8 cellular contexts compared by ENCODE assay signal in the genomic region with DNA sequence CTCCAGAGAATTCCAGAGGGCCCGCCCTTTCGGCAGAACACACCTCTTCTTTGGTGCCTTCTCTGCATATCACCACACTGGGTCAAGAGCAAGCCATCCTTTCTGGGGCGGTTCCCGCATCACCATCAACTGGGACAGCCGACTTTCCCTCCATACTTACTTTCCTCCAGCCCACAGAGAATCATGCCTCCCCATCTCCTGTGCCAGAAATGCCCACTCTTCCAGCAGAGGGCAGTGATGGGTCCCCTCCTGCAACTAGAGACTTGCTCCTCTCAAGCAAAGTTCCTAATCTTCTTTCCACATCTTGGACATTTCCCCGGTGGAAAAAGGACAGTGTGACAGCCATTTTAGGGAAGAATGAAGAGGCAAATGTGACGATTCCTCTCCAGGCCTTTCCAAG.
DNase-seq lines count a peak whose midpoint lies in the region; ATAC-seq and TF ChIP-seq lines count a peak whose summit lies in the region.

No MANE protein-coding gene starts in this region.

- ATAC-seq in GM23338 (peak; percentile 95), RWPE2 (ENCODE audit: low read depth) (0 out of 3 replicates have a peak, but pooled peaks have one; percentile 26), GM18907 (IDR thresholded peaks at IDR 0.05; ENCODE audit: unreplicated experiment) (no peak)

- H3K36me3 Mint-ChIP-seq in CD4-positive, alpha-beta memory T cell: no peaks in the 10 kb centered on the region
- no peaks in the 10 kb centered on the region for H3K36me3 Mint-ChIP-seq in GM23338 (ENCODE audit: low read depth)

- in situ Hi-C loops in T47D (cut with HindIII; ENCODE audit: low pct_unique_long_range_greater_than_20kb, low sequenced_read_pairs): no loop called here

- DNase-seq in CD4-positive, alpha-beta memory T cell: peak in 4 of 5 donors; percentile 16 to 22 (median 20)
- peak; percentile 77 for DNase-seq in GM23338 (ENCODE audit: low spot score)
- no peak for DNase-seq in RWPE2 (ENCODE audit: low spot score)
- DNase-seq in T47D (ENCODE audit: low read depth in 1 of 2, low spot score in 1 of 2): peak; percentile 69 to 81
- DNase-seq in kidney glomerular epithelial cell (lab: John Stamatoyannopoulos, UW): peak; percentile 6
- peak; percentile 68 for DNase-seq in stimulated activated CD8-positive, alpha-beta memory T cell treated with anti-CD3 and anti-CD28 coated beads, Interleukin-4, amount 100 ng/mL, for 48 hours
- DNase-seq in DMS79 treated with DMSO at 0.1 percent for 48 hours (lab: John Stamatoyannopoulos, UW): no peak

- H3K9me2 ChIP-seq in GM23338 (ENCODE audit: insufficient read depth): peaks cover 7% of the 10 kb centered on the region; the same call in 1 of the 2 replicates

- no peaks in the 10 kb centered on the region for H4K20me1 ChIP-seq in GM23338 (replicated peaks; ENCODE audit: insufficient read depth)

- intact Hi-C loops in CD4-positive, alpha-beta memory T cell (cut with micrococcal nuclease): no loop called here

- POLR2A ChIA-PET in CD4-positive, alpha-beta memory T cell (lab: Charles Lee; ENCODE audit: partially characterized antibody): no interaction called here

- H3K79me2 ChIP-seq in GM23338 (replicated peaks; ENCODE audit: insufficient read depth): no peaks in the 10 kb centered on the region

- H3K4me1 Mint-ChIP-seq in CD4-positive, alpha-beta memory T cell: no peaks in the 10 kb centered on the region
- H3K4me1 Mint-ChIP-seq in GM23338: no peaks in the 10 kb centered on the region; the same call in 2 of the 3 replicates

- no peak overlapping the region for H3K27ac Mint-ChIP-seq in CD4-positive, alpha-beta memory T cell
- H3K27ac Mint-ChIP-seq in GM23338: no peak overlapping the region

- no peak overlapping the region for H3K4me2 ChIP-seq in GM23338

- peaks cover 0 to 1% (median 0%) of the 10 kb centered on the region in 8 donors for H3K9me3 Mint-ChIP-seq in CD4-positive, alpha-beta memory T cell
- no peaks in the 10 kb centered on the region for H3K9me3 Mint-ChIP-seq in GM23338

- no peak overlapping the region for H3K27ac ChIP-seq in CD4-positive, alpha-beta memory T cell (ENCODE audit: low read depth, low read length)
- H3K27ac ChIP-seq in GM23338 (ENCODE audit: low read depth) (no peak overlapping the region), RWPE2 (ENCODE audit: poor library complexity, severe bottlenecking) (no peak overlapping the region)

- H3K4me3 ChIP-seq in CD4-positive, alpha-beta memory T cell (ENCODE audit: low read length in 2 of 2): no peak overlapping the region
- H3K4me3 ChIP-seq in GM23338 (no peak overlapping the region), RWPE2 (ENCODE audit: severe bottlenecking) (no peak overlapping the region)

- no peaks in the 10 kb centered on the region for H3K9me3 ChIP-seq in CD4-positive, alpha-beta memory T cell (ENCODE audit: control insufficient read depth in 1 of 2, low read length in 2 of 2)
- no peaks in the 10 kb centered on the region for H3K9me3 ChIP-seq in RWPE2 (ENCODE audit: severe bottlenecking)

- no peak overlapping the region for H3K4me3 Mint-ChIP-seq in CD4-positive, alpha-beta memory T cell
- H3K4me3 Mint-ChIP-seq in GM23338: no peak overlapping the region

- peaks cover 28 to 37% of the 10 kb centered on the region in 2 donors for H3K27me3 Mint-ChIP-seq in CD4-positive, alpha-beta memory T cell
- H3K27me3 Mint-ChIP-seq in GM23338 (ENCODE audit: insufficient read depth, low read depth, poor library complexity): peaks cover 1% of the 10 kb centered on the region

- H3K4me1 ChIP-seq in CD4-positive, alpha-beta memory T cell (ENCODE audit: insufficient read depth, low read length): no peaks in the 10 kb centered on the region
- H3K4me1 ChIP-seq in GM23338 (ENCODE audit: insufficient read depth) (no peaks in the 10 kb centered on the region), RWPE2 (ENCODE audit: insufficient read depth, poor library complexity, severe bottlenecking) (peaks cover 7% of the 10 kb centered on the region)

- H3K27me3 ChIP-seq in CD4-positive, alpha-beta memory T cell (ENCODE audit: insufficient read depth, low read length): peaks cover 4% of the 10 kb centered on the region
- H3K27me3 ChIP-seq in GM23338 (ENCODE audit: insufficient read depth) (no peaks in the 10 kb centered on the region), RWPE2 (ENCODE audit: insufficient read depth, poor library complexity, severe bottlenecking) (no peaks in the 10 kb centered on the region)

- no peaks in the 10 kb centered on the region for H3F3A ChIP-seq in GM23338 (replicated peaks; ENCODE audit: low read depth)

- peak; percentile 74 to 91 for TF ChIP-seq CTCF in GM23338 (conservative IDR thresholded peaks at IDR 0.05; ENCODE audit: low read depth in 2 of 2)
- peak; percentile 57 for TF ChIP-seq CTCF in RWPE2 (IDR thresholded peaks at IDR 0.05; ENCODE audit: poor library complexity, severe bottlenecking)

- H2AFZ ChIP-seq in GM23338: no peak overlapping the region; the same call in 1 of the 2 replicates

- no peaks in the 10 kb centered on the region for H3K36me3 ChIP-seq in CD4-positive, alpha-beta memory T cell (ENCODE audit: insufficient read depth, low read length)
- H3K36me3 ChIP-seq in GM23338 (ENCODE audit: insufficient read depth): no peaks in the 10 kb centered on the region
- H3K36me3 ChIP-seq in RWPE2 (ENCODE audit: low read depth): no peaks in the 10 kb centered on the region

- CTCF ChIA-PET in CD4-positive, alpha-beta memory T cell (lab: Charles Lee; ENCODE audit: partially characterized antibody): interaction anchor here (1.0 to 5.4 kb wide), 2 partner anchors 196 to 199 kb away, joined by 3 to 40 read pairs; no protein-coding TSS in a partner anchor

TF ChIP-seq in GM23338, 12 proteins besides CTCF, POLR2A, EP300 and RAD21 (continues in another document):
- TF ChIP-seq EZH2 (IDR thresholded peaks at IDR 0.05; ENCODE audit: low read depth, unreplicated experiment): no peak
- TF ChIP-seq, protein P1, sequence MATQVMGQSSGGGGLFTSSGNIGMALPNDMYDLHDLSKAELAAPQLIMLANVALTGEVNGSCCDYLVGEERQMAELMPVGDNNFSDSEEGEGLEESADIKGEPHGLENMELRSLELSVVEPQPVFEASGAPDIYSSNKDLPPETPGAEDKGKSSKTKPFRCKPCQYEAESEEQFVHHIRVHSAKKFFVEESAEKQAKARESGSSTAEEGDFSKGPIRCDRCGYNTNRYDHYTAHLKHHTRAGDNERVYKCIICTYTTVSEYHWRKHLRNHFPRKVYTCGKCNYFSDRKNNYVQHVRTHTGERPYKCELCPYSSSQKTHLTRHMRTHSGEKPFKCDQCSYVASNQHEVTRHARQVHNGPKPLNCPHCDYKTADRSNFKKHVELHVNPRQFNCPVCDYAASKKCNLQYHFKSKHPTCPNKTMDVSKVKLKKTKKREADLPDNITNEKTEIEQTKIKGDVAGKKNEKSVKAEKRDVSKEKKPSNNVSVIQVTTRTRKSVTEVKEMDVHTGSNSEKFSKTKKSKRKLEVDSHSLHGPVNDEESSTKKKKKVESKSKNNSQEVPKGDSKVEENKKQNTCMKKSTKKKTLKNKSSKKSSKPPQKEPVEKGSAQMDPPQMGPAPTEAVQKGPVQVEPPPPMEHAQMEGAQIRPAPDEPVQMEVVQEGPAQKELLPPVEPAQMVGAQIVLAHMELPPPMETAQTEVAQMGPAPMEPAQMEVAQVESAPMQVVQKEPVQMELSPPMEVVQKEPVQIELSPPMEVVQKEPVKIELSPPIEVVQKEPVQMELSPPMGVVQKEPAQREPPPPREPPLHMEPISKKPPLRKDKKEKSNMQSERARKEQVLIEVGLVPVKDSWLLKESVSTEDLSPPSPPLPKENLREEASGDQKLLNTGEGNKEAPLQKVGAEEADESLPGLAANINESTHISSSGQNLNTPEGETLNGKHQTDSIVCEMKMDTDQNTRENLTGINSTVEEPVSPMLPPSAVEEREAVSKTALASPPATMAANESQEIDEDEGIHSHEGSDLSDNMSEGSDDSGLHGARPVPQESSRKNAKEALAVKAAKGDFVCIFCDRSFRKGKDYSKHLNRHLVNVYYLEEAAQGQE (IDR thresholded peaks at IDR 0.05; ENCODE audit: unreplicated experiment): no peak
- TF ChIP-seq ZNF114 (CRISPR knock-in tag; IDR thresholded peaks at IDR 0.05): no peak
- no peak for TF ChIP-seq ZNF331 (CRISPR knock-in tag; IDR thresholded peaks at IDR 0.05; ENCODE audit: low read depth)
- no peak for TF ChIP-seq JUNB (IDR thresholded peaks at IDR 0.05; ENCODE audit: unreplicated experiment)
- TF ChIP-seq NANOG (IDR thresholded peaks at IDR 0.05; ENCODE audit: borderline replicate concordance): no peak
- TF ChIP-seq STAT1 (IDR thresholded peaks at IDR 0.05; ENCODE audit: unreplicated experiment): no peak
- TF ChIP-seq POLR2AphosphoS5 (IDR thresholded peaks at IDR 0.05; ENCODE audit: low read depth): no peak

Comparison
In these comparisons a context has a peak if more than half of its experiments do, and no peak if none do; other contexts are left out.
1. DNase-seq: peak in CD4-positive, alpha-beta memory T cell (4 of 5), GM23338 (single experiment), T47D (2 of 2), kidney glomerular epithelial cell (single experiment) and stimulated activated CD8-positive, alpha-beta memory T cell treated with anti-CD3 and anti-CD28 coated beads, Interleukin-4, amount 100 ng/mL, for 48 hours (single experiment); none in RWPE2 (single experiment) and DMS79 treated with DMSO at 0.1 percent for 48 hours (single experiment).